In genomic region chr1:15207829-15208429, GRCh38 we compare ENCODE assay signal across 26 cellular contexts. TPM values are rescaled to one million over a fixed set of nuclear protein-coding genes. Genes with fewer than 3 reads are reported as not detected.
A peak's percentile ranks its signal among the peaks of the same experiment; 100 is the strongest.
DNase-seq lines count a peak whose midpoint lies in the region; ATAC-seq, FAIRE-seq and TF ChIP-seq lines count a peak whose summit lies in the region.
"Had no signal": no experiment of that assay in that cellular context is flagged by ENCODE, and none has a peak within 500 bp of the region (broad histone marks: within the 10 kb centered on the region; RNA-seq: fewer than 3 reads in every experiment).

No MANE protein-coding gene starts in this region.

- H3K27ac ChIP-seq in VCaP (peak overlapping the region; percentile 57), iPS-18a (ENCODE audit: low read length) (peak overlapping the region; percentile 10), pancreas (peak overlapping the region in 3 of 4 donors; percentile 5 to 75 (median 72))
- H3K27ac ChIP-seq: tibial nerve had no signal

- no peaks in the 10 kb centered on the region for H3K9me3 Mint-ChIP-seq in Calu3 (ENCODE audit: low read depth, unreplicated experiment)
- H3K9me3 Mint-ChIP-seq in activated naive CD8-positive, alpha-beta T cell treated with anti-CD3 and anti-CD28 coated beads, Interleukin-2, amount 50 U/mL, for 24 hours: no peaks in the 10 kb centered on the region
- H3K9me3 Mint-ChIP-seq: activated T-cell treated with anti-CD3 and anti-CD28 coated beads, Interleukin-2, amount 50 U/mL, for 4 hours; natural killer cell treated with Interleukin-12 subunit alpha and Interleukin-12 subunit beta and Interleukin-15 and Interleukin-18, amount 100 ng/mL, for 72 hours; stimulated activated naive B cell treated with anti-CD40 and anti-IgM and Interleukin-4, amounts not matched to agents 10 μg/mL and 1 μg/mL and 100 μg/mL, for 72 hours had no signal

- H3K4me3 ChIP-seq in iPS-18a (ENCODE audit: low read length): peak overlapping the region; percentile 32
- no peak overlapping the region for H3K4me3 ChIP-seq in pancreas
- H3K4me3 ChIP-seq: tibial nerve had no signal

- peak overlapping the region; percentile 98 for H3K27ac Mint-ChIP-seq in Calu3 (ENCODE audit: unreplicated experiment)
- no peak overlapping the region for H3K27ac Mint-ChIP-seq in activated naive CD8-positive, alpha-beta T cell treated with anti-CD3 and anti-CD28 coated beads, Interleukin-2, amount 50 U/mL, for 24 hours
- H3K27ac Mint-ChIP-seq: natural killer cell treated with Interleukin-12 subunit alpha and Interleukin-12 subunit beta and Interleukin-15 and Interleukin-18, amount 100 ng/mL, for 72 hours; stimulated activated naive B cell treated with anti-CD40 and anti-IgM and Interleukin-4, amounts not matched to agents 10 μg/mL and 1 μg/mL and 100 μg/mL, for 72 hours had no signal

- H3K27me3 Mint-ChIP-seq in Calu3 (ENCODE audit: unreplicated experiment): no peaks in the 10 kb centered on the region
- peaks cover 13% of the 10 kb centered on the region for H3K27me3 Mint-ChIP-seq in activated naive CD8-positive, alpha-beta T cell treated with anti-CD3 and anti-CD28 coated beads, Interleukin-2, amount 50 U/mL, for 24 hours

- no peaks in the 10 kb centered on the region for H3K36me3 ChIP-seq in iPS-18a (ENCODE audit: control insufficient read depth, low read depth, low read length)
- no peaks in the 10 kb centered on the region for H3K36me3 ChIP-seq in pancreas
- H3K36me3 ChIP-seq: BE2C, tibial nerve had no signal

- DNase-seq in Calu3 (peak; percentile 58), pancreas (peak in 1 of 6 donors; percentile 66), HUDEP-2 (lab: John Stamatoyannopoulos, UW; ENCODE audit: unreplicated experiment in 76 of 76) (no peak), NCI-H1436 (lab: John Stamatoyannopoulos, UW) (no peak)
- no peak for DNase-seq in activated CD4-positive, CD25-positive, alpha-beta regulatory T cell treated with anti-CD3 and anti-CD28 coated beads, Interleukin-2, amount 50 U/mL, for 72 hours
- no peak for DNase-seq in activated naive CD8-positive, alpha-beta T cell treated with anti-CD3 and anti-CD28 coated beads, Interleukin-2, amount 50 U/mL, for 24 hours
- DNase-seq: activated CD8-positive, alpha-beta memory T cell treated with anti-CD3 and anti-CD28 coated beads for 24 hours; activated naive CD4-positive, alpha-beta T cell treated with Interleukin-2 at 50 U/mL for 16 hours; activated T-cell treated with anti-CD3 and anti-CD28 coated beads, Interleukin-2, amount 50 U/mL, for 4 hours; amniotic stem cell; BE2C; DMS79 treated with DMSO at 0.1 percent for 48 hours; effector CD8-positive, alpha-beta T cell; NCI-H1105; NCI-H2081 treated with DMSO at 0.1 percent for 48 hours; NCI-H446; Right ventricle myocardium superior; small intestine; stimulated activated naive B cell treated with anti-CD40 and anti-IgM and Interleukin-4, amounts not matched to agents 10 μg/mL and 1 μg/mL and 100 μg/mL, for 72 hours had no signal

- H3K9ac ChIP-seq in iPS-18a (ENCODE audit: low read length): no peak overlapping the region

- WGBS in pancreas, 2 donors: 30 to 35% methylated on average over 6 of the region's 6 CpGs

- no peak for FAIRE-seq in pancreas (lab: Jason Lieb, UNC)
- FAIRE-seq: A204.1, GM12891, small intestine had no signal

- H3K27me3 ChIP-seq in iPS-18a (ENCODE audit: control insufficient read depth, insufficient read depth, low read length) (no peaks in the 10 kb centered on the region), pancreas (no peaks in the 10 kb centered on the region)
- H3K27me3 ChIP-seq: BE2C, tibial nerve had no signal

- intact Hi-C loops in Calu3 (cut with micrococcal nuclease; ENCODE audit: unreplicated experiment): no loop called here
- intact Hi-C loops in pancreas (cut with DNase I): loop anchor here in 1 of 3 donors (10.0 kb wide), 1 partner anchor 67 kb away; no protein-coding TSS in a partner anchor

- TF ChIP-seq CTCF in Calu3 (IDR thresholded peaks at IDR 0.05; ENCODE audit: unreplicated experiment) (no peak), VCaP (conservative IDR thresholded peaks at IDR 0.05) (no peak), pancreas (IDR thresholded peaks at IDR 0.05) (no peak)

- CTCF ChIA-PET in Calu3 (lab: Charles Lee): interaction anchor here (1.4 kb wide), 1 partner anchor 65 kb away, joined by 3 read pairs; no protein-coding TSS in a partner anchor

- ATAC-seq in pancreas: peak; percentile 23 to 63 (median 52)
- no peak for ATAC-seq in activated naive CD8-positive, alpha-beta T cell treated with anti-CD3 and anti-CD28 coated beads, Interleukin-2, amount 50 U/mL, for 24 hours
- ATAC-seq: activated CD4-positive, CD25-positive, alpha-beta regulatory T cell treated with anti-CD3 and anti-CD28 coated beads, Interleukin-2, amount 50 U/mL, for 24 hours; activated T-cell treated with anti-CD3 and anti-CD28 coated beads, Interleukin-2, amount 50 U/mL, for 4 hours; stimulated activated naive B cell treated with anti-CD40 and anti-IgM and Interleukin-4, amounts not matched to agents 10 μg/mL and 1 μg/mL and 100 μg/mL, for 72 hours had no signal

- peaks cover 37% of the 10 kb centered on the region for H3K4me1 ChIP-seq in iPS-18a (ENCODE audit: control insufficient read depth, low read depth, low read length)
- peaks cover 49 to 88% (median 68%) of the 10 kb centered on the region in 3 donors for H3K4me1 ChIP-seq in pancreas
- H3K4me1 ChIP-seq: BE2C had no signal

- peaks cover 80% of the 10 kb centered on the region for H3K4me1 Mint-ChIP-seq in Calu3 (ENCODE audit: low read depth, unreplicated experiment)
- H3K4me1 Mint-ChIP-seq in activated naive CD8-positive, alpha-beta T cell treated with anti-CD3 and anti-CD28 coated beads, Interleukin-2, amount 50 U/mL, for 24 hours: no peaks in the 10 kb centered on the region
- H3K4me1 Mint-ChIP-seq: stimulated activated naive B cell treated with anti-CD40 and anti-IgM and Interleukin-4, amounts not matched to agents 10 μg/mL and 1 μg/mL and 100 μg/mL, for 72 hours had no signal

- H3K4me3 Mint-ChIP-seq in Calu3 (ENCODE audit: low read depth, unreplicated experiment): peak overlapping the region; percentile 51
- no peak overlapping the region for H3K4me3 Mint-ChIP-seq in activated naive CD8-positive, alpha-beta T cell treated with anti-CD3 and anti-CD28 coated beads, Interleukin-2, amount 50 U/mL, for 24 hours
- H3K4me3 Mint-ChIP-seq: activated T-cell treated with anti-CD3 and anti-CD28 coated beads, Interleukin-2, amount 50 U/mL, for 4 hours; natural killer cell treated with Interleukin-12 subunit alpha and Interleukin-12 subunit beta and Interleukin-15 and Interleukin-18, amount 100 ng/mL, for 72 hours; stimulated activated naive B cell treated with anti-CD40 and anti-IgM and Interleukin-4, amounts not matched to agents 10 μg/mL and 1 μg/mL and 100 μg/mL, for 72 hours had no signal

- H3K36me3 Mint-ChIP-seq in Calu3 (ENCODE audit: insufficient read depth, unreplicated experiment): peaks cover 50% of the 10 kb centered on the region
- H3K36me3 Mint-ChIP-seq in activated naive CD8-positive, alpha-beta T cell treated with anti-CD3 and anti-CD28 coated beads, Interleukin-2, amount 50 U/mL, for 24 hours (ENCODE audit: low read depth): no peaks in the 10 kb centered on the region
- H3K36me3 Mint-ChIP-seq: natural killer cell treated with Interleukin-12 subunit alpha and Interleukin-12 subunit beta and Interleukin-15 and Interleukin-18, amount 100 ng/mL, for 72 hours; stimulated activated naive B cell treated with anti-CD40 and anti-IgM and Interleukin-4, amounts not matched to agents 10 μg/mL and 1 μg/mL and 100 μg/mL, for 72 hours had no signal

- H3K9me3 ChIP-seq in iPS-18a (ENCODE audit: control insufficient read depth, low read depth, low read length): no peaks in the 10 kb centered on the region
- H3K9me3 ChIP-seq in pancreas: no peaks in the 10 kb centered on the region
- H3K9me3 ChIP-seq: BE2C, tibial nerve had no signal

- BruUV-seq in Calu3 (replicated peaks; lab: Mats Ljungman, UMichigan): no TSS peak

RNA-seq across cellular contexts. Expression of gene FHAD1, which starts 39.1 kb away (rescaled TPM):
- total RNA-seq in Calu3 (2022) (0.98 and 2.7 TPM in 2 replicates), pancreas (1 to 10 TPM; 1.1 to 5.5 (median 2.2) TPM)
- 1 to 10 TPM in 1 of 2 donors, under 1 TPM in 1; 0.75 to 2.1 TPM for polyA plus RNA-seq in pancreas
- total RNA-seq: Right ventricle myocardium superior had no signal

RNA-seq across cellular contexts. Expression of gene TMEM51, which starts 54.4 kb away (rescaled TPM):
- total RNA-seq in Calu3 (2022): 43.6 and 47.6 TPM in 2 replicates
- 10 to 100 TPM; 18.4 to 42.1 (median 25.6) TPM for total RNA-seq in pancreas
- polyA plus RNA-seq in pancreas: 10 to 100 TPM; 18.2 to 28.2 TPM
- total RNA-seq: natural killer cell treated with Interleukin-12 subunit alpha and Interleukin-12 subunit beta and Interleukin-15 and Interleukin-18, amount 100 ng/mL, for 72 hours had no signal

Comparison
In these comparisons a context has a peak if more than half of its experiments do, and no peak if none do; other contexts are left out.
1. H3K27ac ChIP-seq: peak in every context shown above with its lines; median percentile 72 in pancreas; 57 in VCaP; 10 in iPS-18a.